ENCODE assay signal across 23 cellular contexts in genomic region chr14:22998324-22999012, GRCh38. TPM values are rescaled to one million over a fixed set of nuclear protein-coding genes. Genes with fewer than 3 reads are reported as not detected.
"Had no signal": no experiment of that assay in that cellular context is flagged by ENCODE, and none has a peak within 500 bp of the region (broad histone marks: within the 10 kb centered on the region; RNA-seq: fewer than 3 reads in every experiment).

No MANE protein-coding gene starts in this region.

- H3K27ac Mint-ChIP-seq: activated CD4-positive, alpha-beta memory T cell treated with anti-CD3 and anti-CD28 coated beads, Interleukin-2, amount 10 ng/mL, durations not matched to agents 7 days and 5 days; activated CD4-positive, alpha-beta T cell treated with anti-CD3 and anti-CD28 coated beads for 36 hours; activated naive CD8-positive, alpha-beta T cell treated with anti-CD3 and anti-CD28 coated beads, Interleukin-2, amount 10 ng/mL, durations not matched to agents 7 days and 5 days; endodermal cell; memory B cell; natural killer cell; stimulated activated memory B cell treated with anti-CD40 and anti-IgM and Interleukin-4, amounts not matched to agents 10 μg/mL and 1 μg/mL and 100 μg/mL, for 72 hours; T-helper 17 cell had no signal

- H3K36me3 ChIP-seq: gastrocnemius medialis, thyroid gland had no signal

- H3K4me3 Mint-ChIP-seq: activated CD4-positive, alpha-beta memory T cell treated with anti-CD3 and anti-CD28 coated beads, Interleukin-2, amount 10 ng/mL, durations not matched to agents 7 days and 5 days; activated CD4-positive, alpha-beta T cell treated with anti-CD3 and anti-CD28 coated beads for 36 hours; activated naive CD8-positive, alpha-beta T cell treated with anti-CD3 and anti-CD28 coated beads, Interleukin-2, amount 10 ng/mL, durations not matched to agents 7 days and 5 days; activated T-cell treated with anti-CD3 and anti-CD28 coated beads, Interleukin-2, amount 50 U/mL, for 4 hours; endodermal cell; memory B cell; natural killer cell; stimulated activated memory B cell treated with anti-CD40 and anti-IgM and Interleukin-4, amounts not matched to agents 10 μg/mL and 1 μg/mL and 100 μg/mL, for 72 hours; T-helper 17 cell had no signal

- H3K4me1 Mint-ChIP-seq: activated CD4-positive, alpha-beta memory T cell treated with anti-CD3 and anti-CD28 coated beads, Interleukin-2, amount 10 ng/mL, durations not matched to agents 7 days and 5 days; natural killer cell; stimulated activated memory B cell treated with anti-CD40 and anti-IgM and Interleukin-4, amounts not matched to agents 10 μg/mL and 1 μg/mL and 100 μg/mL, for 72 hours; T-helper 17 cell had no signal

- H3K9me3 ChIP-seq: gastrocnemius medialis, left lung, psoas muscle, thyroid gland had no signal

- ATAC-seq: activated CD4-positive, alpha-beta T cell treated with anti-CD3 and anti-CD28 coated beads for 36 hours; activated T-cell treated with anti-CD3 and anti-CD28 coated beads, Interleukin-2, amount 50 U/mL, for 4 hours; gastrocnemius medialis; left lung; natural killer cell; stimulated activated memory B cell treated with anti-CD40 and anti-IgM and Interleukin-4, amounts not matched to agents 10 μg/mL and 1 μg/mL and 100 μg/mL, for 72 hours; T-helper 17 cell had no signal

- H3K4me1 ChIP-seq: gastrocnemius medialis, psoas muscle had no signal

- H3K36me3 Mint-ChIP-seq: activated naive CD8-positive, alpha-beta T cell treated with anti-CD3 and anti-CD28 coated beads, Interleukin-2, amount 10 ng/mL, durations not matched to agents 7 days and 5 days; natural killer cell; stimulated activated memory B cell treated with anti-CD40 and anti-IgM and Interleukin-4, amounts not matched to agents 10 μg/mL and 1 μg/mL and 100 μg/mL, for 72 hours had no signal

- H3K27me3 Mint-ChIP-seq: activated CD4-positive, alpha-beta memory T cell treated with anti-CD3 and anti-CD28 coated beads, Interleukin-2, amount 10 ng/mL, durations not matched to agents 7 days and 5 days; activated CD4-positive, alpha-beta T cell treated with anti-CD3 and anti-CD28 coated beads for 36 hours; activated naive CD8-positive, alpha-beta T cell treated with anti-CD3 and anti-CD28 coated beads, Interleukin-2, amount 10 ng/mL, durations not matched to agents 7 days and 5 days; memory B cell; stimulated activated memory B cell treated with anti-CD40 and anti-IgM and Interleukin-4, amounts not matched to agents 10 μg/mL and 1 μg/mL and 100 μg/mL, for 72 hours; T-helper 17 cell had no signal

- H3K9me3 Mint-ChIP-seq: activated CD4-positive, alpha-beta memory T cell treated with anti-CD3 and anti-CD28 coated beads, Interleukin-2, amount 10 ng/mL, durations not matched to agents 7 days and 5 days; activated naive CD8-positive, alpha-beta T cell treated with anti-CD3 and anti-CD28 coated beads, Interleukin-2, amount 10 ng/mL, durations not matched to agents 7 days and 5 days; activated T-cell treated with anti-CD3 and anti-CD28 coated beads, Interleukin-2, amount 50 U/mL, for 4 hours; endodermal cell; memory B cell; natural killer cell; stimulated activated memory B cell treated with anti-CD40 and anti-IgM and Interleukin-4, amounts not matched to agents 10 μg/mL and 1 μg/mL and 100 μg/mL, for 72 hours had no signal

- H3K27ac ChIP-seq: gastrocnemius medialis, left lung, psoas muscle, thyroid gland had no signal

- H3K27me3 ChIP-seq: gastrocnemius medialis, left lung, thyroid gland had no signal

- H3K4me3 ChIP-seq: gastrocnemius medialis, left lung, psoas muscle, thyroid gland had no signal

- FAIRE-seq: bronchial epithelial cell, keratinocyte had no signal

- DNase-seq: activated CD4-positive, alpha-beta memory T cell treated with anti-CD3 and anti-CD28 coated beads, Interleukin-2, amount 10 ng/mL, durations not matched to agents 7 days and 5 days; activated CD4-positive, alpha-beta T cell treated with anti-CD3 and anti-CD28 coated beads for 36 hours; activated gamma-delta T cell; activated naive CD8-positive, alpha-beta T cell treated with anti-CD3 and anti-CD28 coated beads, Interleukin-2, amount 10 ng/mL, durations not matched to agents 7 days and 5 days; activated T-cell treated with anti-CD3 and anti-CD28 coated beads, Interleukin-2, amount 50 U/mL, for 4 hours; dermis blood vessel endothelial cell; endodermal cell; gastrocnemius medialis; left lung; natural killer cell; occipital lobe; psoas muscle; stimulated activated CD4-positive, alpha-beta T cell treated with anti-CD3 and anti-CD28 coated beads, Interleukin-12 subunit alpha, Interleukin-12 subunit beta, amount 100 ng/mL, for 4 hours; stimulated activated CD4-positive, alpha-beta T cell treated with anti-CD3 and anti-CD28 coated beads, Interleukin-2, amount 100 ng/mL, for 24 hours; T-helper 17 cell; thyroid gland had no signal

RNA-seq across cellular contexts. Expression of gene PSMB11, which starts 43.5 kb away (rescaled TPM):
- total RNA-seq: activated CD4-positive, alpha-beta memory T cell treated with anti-CD3 and anti-CD28 coated beads, Interleukin-2, amount 10 ng/mL, durations not matched to agents 7 days and 5 days; activated CD4-positive, alpha-beta T cell treated with anti-CD3 and anti-CD28 coated beads for 36 hours; activated naive CD8-positive, alpha-beta T cell treated with anti-CD3 and anti-CD28 coated beads, Interleukin-2, amount 10 ng/mL, durations not matched to agents 7 days and 5 days; activated T-cell treated with anti-CD3 and anti-CD28 coated beads, Interleukin-2, amount 50 U/mL, for 4 hours; bronchial epithelial cell; chondrocyte; dermis blood vessel endothelial cell; endodermal cell; epithelial cell of proximal tubule; gastrocnemius medialis; left lung; natural killer cell; occipital lobe; psoas muscle; T-helper 17 cell; thyroid gland; urinary bladder had no signal
- polyA plus RNA-seq: keratinocyte, urinary bladder had no signal
